14 cellular contexts compared by ENCODE assay signal in genomic region chr14:59306775-59307174, GRCh38.
DNase-seq lines count a peak whose midpoint lies in the region; ATAC-seq and TF ChIP-seq lines count a peak whose summit lies in the region.
"Had no signal": no experiment of that assay in that cellular context is flagged by ENCODE, and none has a peak within 500 bp of the region (broad histone marks: within the 10 kb centered on the region; RNA-seq: fewer than 3 reads in every experiment).

No MANE protein-coding gene starts in this region.

- no peaks in the 10 kb centered on the region for H3K27me3 Mint-ChIP-seq in T-helper 2 cell treated with Interferon-gamma antibody and Interleukin-4, amounts not matched to agents 5 μg/mL and 100 μg/mL, for 36 hours (ENCODE audit: low read depth)
- H3K27me3 Mint-ChIP-seq: activated CD4-positive, alpha-beta T cell treated with anti-CD3 and anti-CD28 coated beads, Interleukin-2, amount 10 ng/mL, durations not matched to agents 7 days and 5 days had no signal

- CTCF ChIA-PET in PC-3 (lab: Charles Lee): interaction anchor here (0.6 to 1.9 kb wide), 5 partner anchors 31 to 278 kb away, joined by 3 to 7 read pairs (median 4); partner anchors contain the start of gene DAAM1

- H3K36me3 Mint-ChIP-seq in T-helper 2 cell treated with Interferon-gamma antibody and Interleukin-4, amounts not matched to agents 5 μg/mL and 100 μg/mL, for 36 hours (ENCODE audit: low read depth): no peaks in the 10 kb centered on the region
- H3K36me3 Mint-ChIP-seq: activated naive CD4-positive, alpha-beta T cell treated with anti-CD3 and anti-CD28 coated beads, Interleukin-2, amount 50 U/mL, for 72 hours had no signal

- WGBS in GM23248 (ENCODE audit: low coverage in 1 of 2, low lambda C conversion rate in 2 of 2, missing lambda C conversion rate in 2 of 2), 2 experiments: 0 to 4% methylated on average over 1 of the region's 1 CpG

- H3K36me3 ChIP-seq in GM23248 (ENCODE audit: low read depth) (no peaks in the 10 kb centered on the region), PC-3 (ENCODE audit: low read depth, low read length) (no peaks in the 10 kb centered on the region)
- H3K36me3 ChIP-seq: ovary had no signal

- H3K4me1 ChIP-seq in GM23248 (ENCODE audit: insufficient read depth) (peaks cover 69% of the 10 kb centered on the region), PC-3 (ENCODE audit: insufficient read depth, low read length) (peaks cover 49% of the 10 kb centered on the region)

- H3K9me3 ChIP-seq in GM23248 (ENCODE audit: low read depth) (no peaks in the 10 kb centered on the region), PC-3 (ENCODE audit: low read length) (no peaks in the 10 kb centered on the region)
- H3K9me3 ChIP-seq: ovary had no signal

- POLR2A ChIA-PET in PC-3 (lab: Charles Lee; ENCODE audit: unreplicated experiment): interaction anchor here (0.6 kb wide), 2 partner anchors 24 to 46 kb away, joined by 4 to 6 read pairs; no protein-coding TSS in a partner anchor

- H3K27ac ChIP-seq in GM23248 (peak overlapping the region; percentile 73), PC-3 (ENCODE audit: low read length) (peak overlapping the region; percentile 39)
- H3K27ac ChIP-seq: ovary had no signal

- H3K4me3 ChIP-seq in GM23248 (peak overlapping the region; percentile 22; the same call in 1 of the 2 replicates), PC-3 (ENCODE audit: low read length) (peak overlapping the region; percentile 3; the same call in 1 of the 2 replicates), fibroblast of mammary gland (ENCODE audit: control insufficient read depth, low read depth, low read length) (no peak overlapping the region)
- H3K4me3 ChIP-seq: ovary had no signal

- H2AFZ ChIP-seq in GM23248: no peak overlapping the region
- H2AFZ ChIP-seq in PC-3 (ENCODE audit: low read length): no peak overlapping the region

- TF ChIP-seq CTCF in PC-3 (conservative IDR thresholded peaks at IDR 0.05; ENCODE audit: low read depth, low read length) (no peak), fibroblast of mammary gland (conservative IDR thresholded peaks at IDR 0.05; ENCODE audit: control insufficient read depth, insufficient read depth, low read depth, low read length) (no peak)

- no peaks in the 10 kb centered on the region for H4K20me1 ChIP-seq in GM23248 (ENCODE audit: insufficient read depth)
- no peaks in the 10 kb centered on the region for H4K20me1 ChIP-seq in PC-3 (ENCODE audit: low read length)

- BruUV-seq in PC-3 (replicated peaks; lab: Mats Ljungman, UMichigan): no TSS peak

- in situ Hi-C loops in GM23248 (cut with MboI): no loop called here

- intact Hi-C loops in PC-3 (cut with micrococcal nuclease): loop anchor here (1.0 to 5.0 kb wide), 5 partner anchors 31 to 279 kb away; partner anchors contain the start of gene DAAM1

- DNase-seq in GM23248: peak; percentile 72
- peak; percentile 99 for DNase-seq in PC-3
- DNase-seq in fibroblast of mammary gland (ENCODE audit: low read depth): peak; percentile 66
- peak; percentile 94 for DNase-seq in renal cortical epithelial cell (ENCODE audit: low read depth)
- no peak for DNase-seq in ureter (ENCODE audit: low spot score)
- no peak for DNase-seq in activated CD8-positive, alpha-beta memory T cell treated with anti-CD3 and anti-CD28 coated beads, Interleukin-2, amount 50 U/mL, for 4 hours
- DNase-seq in AG08396 (ENCODE audit: low spot score): no peak
- DNase-seq in T-helper 2 cell treated with Interferon-gamma antibody and Interleukin-4, amounts not matched to agents 5 μg/mL and 100 μg/mL, for 36 hours (ENCODE audit: low spot score): no peak
- DNase-seq: activated CD4-positive, alpha-beta T cell treated with anti-CD3 and anti-CD28 coated beads, Interleukin-2, amount 10 ng/mL, durations not matched to agents 7 days and 5 days; KBM-7; kidney; ovary; stimulated activated CD4-positive, alpha-beta T cell treated with anti-CD3 and anti-CD28 coated beads, Interleukin-4, amount 100 ng/mL, for 1 hour had no signal

- H3K9me2 ChIP-seq in GM23248 (ENCODE audit: insufficient read depth) (no peaks in the 10 kb centered on the region), PC-3 (replicated peaks; ENCODE audit: low read length) (no peaks in the 10 kb centered on the region)

- no peaks in the 10 kb centered on the region for H3K9me3 Mint-ChIP-seq in T-helper 2 cell treated with Interferon-gamma antibody and Interleukin-4, amounts not matched to agents 5 μg/mL and 100 μg/mL, for 36 hours
- H3K9me3 Mint-ChIP-seq: activated naive CD4-positive, alpha-beta T cell treated with anti-CD3 and anti-CD28 coated beads, Interleukin-2, amount 50 U/mL, for 72 hours had no signal

- H3K4me3 Mint-ChIP-seq in T-helper 2 cell treated with Interferon-gamma antibody and Interleukin-4, amounts not matched to agents 5 μg/mL and 100 μg/mL, for 36 hours: no peak overlapping the region
- H3K4me3 Mint-ChIP-seq: activated CD4-positive, alpha-beta T cell treated with anti-CD3 and anti-CD28 coated beads, Interleukin-2, amount 10 ng/mL, durations not matched to agents 7 days and 5 days had no signal

- peak; percentile 91 for ATAC-seq in PC-3

- H3F3A ChIP-seq in GM23248 (ENCODE audit: insufficient read depth) (peaks cover 46% of the 10 kb centered on the region), PC-3 (ENCODE audit: low read length, unreplicated experiment) (peaks cover 4% of the 10 kb centered on the region)

- H3K27me3 ChIP-seq in GM23248 (replicated peaks; ENCODE audit: insufficient read depth) (no peaks in the 10 kb centered on the region), PC-3 (ENCODE audit: low read length) (no peaks in the 10 kb centered on the region)
- H3K27me3 ChIP-seq: ovary had no signal

- no peak overlapping the region for H3K27ac Mint-ChIP-seq in T-helper 2 cell treated with Interferon-gamma antibody and Interleukin-4, amounts not matched to agents 5 μg/mL and 100 μg/mL, for 36 hours
- H3K27ac Mint-ChIP-seq: activated CD4-positive, alpha-beta T cell treated with anti-CD3 and anti-CD28 coated beads, Interleukin-2, amount 10 ng/mL, durations not matched to agents 7 days and 5 days; activated naive CD4-positive, alpha-beta T cell treated with anti-CD3 and anti-CD28 coated beads, Interleukin-2, amount 50 U/mL, for 72 hours had no signal

- peaks cover 25% of the 10 kb centered on the region for H3K4me1 Mint-ChIP-seq in T-helper 2 cell treated with Interferon-gamma antibody and Interleukin-4, amounts not matched to agents 5 μg/mL and 100 μg/mL, for 36 hours (ENCODE audit: low read depth)

- no peak overlapping the region for H3K9ac ChIP-seq in GM23248
- no peak overlapping the region for H3K9ac ChIP-seq in PC-3 (ENCODE audit: low read length)

- no peaks in the 10 kb centered on the region for H3K79me2 ChIP-seq in GM23248 (ENCODE audit: insufficient read depth)
- no peaks in the 10 kb centered on the region for H3K79me2 ChIP-seq in PC-3 (ENCODE audit: low read length)

- peak overlapping the region; percentile 18 for H3K4me2 ChIP-seq in GM23248 (ENCODE audit: unreplicated experiment)
- peak overlapping the region; percentile 54 for H3K4me2 ChIP-seq in PC-3 (ENCODE audit: low read length)

Comparison
In these comparisons a context has a peak if more than half of its experiments do, and no peak if none do; other contexts are left out.
1. DNase-seq: peak in GM23248 (single experiment), PC-3 (single experiment), fibroblast of mammary gland (single experiment) and renal cortical epithelial cell (single experiment); none in ureter (single experiment), activated CD8-positive, alpha-beta memory T cell treated with anti-CD3 and anti-CD28 coated beads, Interleukin-2, amount 50 U/mL, for 4 hours (single experiment), AG08396 (single experiment) and T-helper 2 cell treated with Interferon-gamma antibody and Interleukin-4, amounts not matched to agents 5 μg/mL and 100 μg/mL, for 36 hours (single experiment).